In genomic region chr2:121120991-121121390, GRCh38 we compare ENCODE assay signal across 27 cellular contexts.
DNase-seq lines count a peak whose midpoint lies in the region; ATAC-seq, FAIRE-seq and TF ChIP-seq lines count a peak whose summit lies in the region.
"Had no signal": no experiment of that assay in that cellular context is flagged by ENCODE, and none has a peak within 500 bp of the region (broad histone marks: within the 10 kb centered on the region; RNA-seq: fewer than 3 reads in every experiment).

No MANE protein-coding gene starts in this region.

- no peak overlapping the region for H4K91ac ChIP-seq in neuronal stem cell (ENCODE audit: low read depth, low read length, poor library complexity)

- no peak overlapping the region for H3K27ac ChIP-seq in kidney (ENCODE audit: low read depth in 2 of 2, low read length in 2 of 2)
- H3K27ac ChIP-seq in neuronal stem cell (replicated peaks; ENCODE audit: low read length) = no peak overlapping the region
- H3K27ac ChIP-seq: BLaER1 had no signal

- no peak overlapping the region for H2BK12ac ChIP-seq in neuronal stem cell (ENCODE audit: low read length)

- no peak overlapping the region for H3K4ac ChIP-seq in neuronal stem cell (ENCODE audit: low read length)

- no peak overlapping the region for H3K23ac ChIP-seq in neuronal stem cell (ENCODE audit: low read depth, low read length, poor library complexity)

- H2BK120ac ChIP-seq in neuronal stem cell (ENCODE audit: low read depth, low read length) = no peak overlapping the region

- H3K18ac ChIP-seq in neuronal stem cell (ENCODE audit: low read length) = peak overlapping the region; percentile 34

- H3K14ac ChIP-seq in neuronal stem cell (ENCODE audit: low read length) = peak overlapping the region; percentile 40

- no peak overlapping the region for H4K8ac ChIP-seq in neuronal stem cell (ENCODE audit: low read depth, low read length)

- H2AK5ac ChIP-seq in neuronal stem cell (ENCODE audit: low read depth, low read length) = no peak overlapping the region

- H2AFZ ChIP-seq in neuronal stem cell (ENCODE audit: low read length) = no peak overlapping the region

- intact Hi-C loops in cardiac septum (cut with DNase I) = no loop called here
- intact Hi-C loops in Right ventricle myocardium inferior (cut with DNase I) = no loop called here
- intact Hi-C loops in kidney (cut with DNase I) = no loop called here

- peak; percentile 57 for DNase-seq in cardiac septum (ENCODE audit: low spot score)
- no peak for DNase-seq in Right ventricle myocardium inferior (ENCODE audit: missing footprints)
- DNase-seq in kidney = peak; percentile 64
- DNase-seq in neuronal stem cell (ENCODE audit: low spot score) = no peak
- DNase-seq in hippocampal formation (lab: John Stamatoyannopoulos, UW) = no peak
- DNase-seq in NCI-H748 (lab: John Stamatoyannopoulos, UW; ENCODE audit: unreplicated experiment) = no peak
- DNase-seq: 8988T; ACHN; BE2C; C1 segment of cervical spinal cord; CD4-positive, alpha-beta memory T cell; CD4-positive, CD25-positive, alpha-beta regulatory T cell; CD8-positive, alpha-beta memory T cell; COR-L47; DMS 273 treated with DMSO at 0.1 percent for 48 hours; DMS153; DMS53; DMS79; DND-41; EL; GDM1 had no signal

- H3K36me3 ChIP-seq in kidney (ENCODE audit: control insufficient read depth in 1 of 2, insufficient read depth in 2 of 2, low read length in 2 of 2) (no peaks in the 10 kb centered on the region), neuronal stem cell (replicated peaks in 1 of 2; ENCODE audit: control insufficient read depth in 2 of 2, insufficient read depth in 2 of 2, low read length in 2 of 2) (no peaks in the 10 kb centered on the region)
- H3K36me3 ChIP-seq: BE2C, BLaER1 had no signal

- no peak for TF ChIP-seq CTCF in kidney (IDR thresholded peaks at IDR 0.05; ENCODE audit: borderline replicate concordance, extremely low read depth, insufficient read depth)

- H3K4me2 ChIP-seq in neuronal stem cell (ENCODE audit: insufficient read depth, low read length, poor library complexity, severe bottlenecking) = no peak overlapping the region
- H3K4me2 ChIP-seq: BLaER1 had no signal

- WGBS in neuronal stem cell (ENCODE audit: extremely low coverage in 2 of 2, insufficient read length in 2 of 2, insufficient replicate concordance in 1 of 2), 2 donors = no CpG with 5 or more reads among the region's 8 CpGs

- peaks cover 0 to 15% (median 0%) of the 10 kb centered on the region in 3 experiments for H3K27me3 ChIP-seq in neuronal stem cell (ENCODE audit: control insufficient read depth in 3 of 3, insufficient read depth in 3 of 3, low read depth in 1 of 3, low read length in 3 of 3)
- H3K27me3 ChIP-seq: BE2C, BLaER1 had no signal

- no peak overlapping the region for H3K4me3 ChIP-seq in kidney (ENCODE audit: low read length in 2 of 2)
- no peak overlapping the region for H3K4me3 ChIP-seq in neuronal stem cell (ENCODE audit: low read length in 2 of 2)
- H3K4me3 ChIP-seq: BLaER1, GM12878 had no signal

- H3K4me1 ChIP-seq in kidney (ENCODE audit: control insufficient read depth in 1 of 2, insufficient read depth in 1 of 2, low read depth in 1 of 2, low read length in 2 of 2) (peaks cover 2 to 9% of the 10 kb centered on the region in 2 donors), neuronal stem cell (ENCODE audit: control insufficient read depth in 2 of 2, insufficient read depth in 1 of 2, low read depth in 1 of 2, low read length in 2 of 2) (peaks cover 0 to 4% of the 10 kb centered on the region in 2 donors)
- H3K4me1 ChIP-seq: BE2C, BLaER1 had no signal

- H2BK5ac ChIP-seq in neuronal stem cell (ENCODE audit: low read length) = no peak overlapping the region

- H3K79me1 ChIP-seq in neuronal stem cell (ENCODE audit: low read depth, low read length) = no peaks in the 10 kb centered on the region

- no peak overlapping the region for H2BK15ac ChIP-seq in neuronal stem cell (ENCODE audit: low read length)

- H3K9ac ChIP-seq in kidney (ENCODE audit: low read length in 2 of 2) (no peak overlapping the region), neuronal stem cell (ENCODE audit: low read depth, low read length, poor library complexity) (no peak overlapping the region)
- H3K9ac ChIP-seq: BLaER1 had no signal

- H3K9me3 ChIP-seq in kidney (ENCODE audit: control insufficient read depth in 1 of 2, low read length in 2 of 2) = no peaks in the 10 kb centered on the region
- peaks cover 0 to 3% of the 10 kb centered on the region in 2 donors for H3K9me3 ChIP-seq in neuronal stem cell (replicated peaks in 1 of 2; ENCODE audit: control insufficient read depth in 2 of 2, insufficient read depth in 1 of 2, low read depth in 1 of 2, low read length in 2 of 2)
- H3K9me3 ChIP-seq: BE2C, BLaER1 had no signal

- no peak for FAIRE-seq in kidney (lab: Jason Lieb, UNC)
- FAIRE-seq: A204.1, GM12878, GM12892, GM18507 had no signal

- no peak for ATAC-seq in Right ventricle myocardium inferior
- ATAC-seq in HG02798 (IDR thresholded peaks at IDR 0.05; ENCODE audit: poor library complexity, unreplicated experiment) = no peak
- ATAC-seq: GM12878 had no signal

Comparison
In these comparisons a context has a peak if more than half of its experiments do, and no peak if none do; other contexts are left out.
1. DNase-seq: peak in cardiac septum (single experiment) and kidney (single experiment); none in Right ventricle myocardium inferior (single experiment), neuronal stem cell (single experiment), hippocampal formation (0 of 2) and NCI-H748 (single experiment).